15 cellular contexts compared by ENCODE assay signal in genomic region chr13:105925496-105925895, GRCh38.
DNase-seq lines count a peak whose midpoint lies in the region; ATAC-seq and TF ChIP-seq lines count a peak whose summit lies in the region.
"Had no signal": no experiment of that assay in that cellular context is flagged by ENCODE, and none has a peak within 500 bp of the region (broad histone marks: within the 10 kb centered on the region; RNA-seq: fewer than 3 reads in every experiment).

No MANE protein-coding gene starts in this region.

- no peaks in the 10 kb centered on the region for H3K36me3 ChIP-seq in brain microvascular endothelial cell (replicated peaks)
- H3K36me3 ChIP-seq: colonic mucosa, lower lobe of right lung had no signal

- H3K27me3 ChIP-seq in brain microvascular endothelial cell (replicated peaks), result no peaks in the 10 kb centered on the region
- H3K27me3 ChIP-seq: colonic mucosa had no signal

- no peak for TF ChIP-seq CTCF in brain microvascular endothelial cell (IDR thresholded peaks at IDR 0.05; ENCODE audit: low read depth, low read length, missing control alignments)

- no peak overlapping the region for H3K4me3 Mint-ChIP-seq in stimulated activated naive B cell treated with anti-CD40 and anti-IgM and Interleukin-4, amounts not matched to agents 10 μg/mL and 1 μg/mL and 100 μg/mL, for 72 hours
- H3K4me3 Mint-ChIP-seq: activated CD4-positive, alpha-beta T cell treated with anti-CD3 and anti-CD28 coated beads for 36 hours; naive thymus-derived CD8-positive, alpha-beta T cell; T-helper 1 cell treated with Interleukin-12 subunit alpha and Interleukin-12 subunit beta and Interleukin-4 antibody, amounts not matched to agents 30 μg/mL and 1 μg/mL, for 36 hours had no signal

- H3K27ac Mint-ChIP-seq in stimulated activated naive B cell treated with anti-CD40 and anti-IgM and Interleukin-4, amounts not matched to agents 10 μg/mL and 1 μg/mL and 100 μg/mL, for 72 hours, result no peak overlapping the region
- H3K27ac Mint-ChIP-seq: activated CD4-positive, alpha-beta T cell treated with anti-CD3 and anti-CD28 coated beads for 36 hours; naive thymus-derived CD8-positive, alpha-beta T cell; T-helper 1 cell treated with Interleukin-12 subunit alpha and Interleukin-12 subunit beta and Interleukin-4 antibody, amounts not matched to agents 30 μg/mL and 1 μg/mL, for 36 hours had no signal

- H3K9me3 Mint-ChIP-seq in stimulated activated naive B cell treated with anti-CD40 and anti-IgM and Interleukin-4, amounts not matched to agents 10 μg/mL and 1 μg/mL and 100 μg/mL, for 72 hours, result peaks cover 5 to 7% of the 10 kb centered on the region in 2 donors
- H3K9me3 Mint-ChIP-seq: T-helper 1 cell treated with Interleukin-12 subunit alpha and Interleukin-12 subunit beta and Interleukin-4 antibody, amounts not matched to agents 30 μg/mL and 1 μg/mL, for 36 hours had no signal

- ATAC-seq in HG03139 (IDR thresholded peaks at IDR 0.05; ENCODE audit: unreplicated experiment) (no peak), GM19023 (IDR thresholded peaks at IDR 0.05; ENCODE audit: unreplicated experiment) (no peak)
- ATAC-seq in stimulated activated naive B cell treated with anti-CD40 and anti-IgM and Interleukin-4, amounts not matched to agents 10 μg/mL and 1 μg/mL and 100 μg/mL, for 72 hours (replicated peaks), result no peak
- ATAC-seq: activated CD4-positive, alpha-beta T cell treated with anti-CD3 and anti-CD28 coated beads for 36 hours; lower lobe of right lung; naive thymus-derived CD8-positive, alpha-beta T cell; psoas muscle had no signal

- no peaks in the 10 kb centered on the region for H3K27me3 Mint-ChIP-seq in stimulated activated naive B cell treated with anti-CD40 and anti-IgM and Interleukin-4, amounts not matched to agents 10 μg/mL and 1 μg/mL and 100 μg/mL, for 72 hours
- H3K27me3 Mint-ChIP-seq: activated CD4-positive, alpha-beta T cell treated with anti-CD3 and anti-CD28 coated beads for 36 hours had no signal

- DNase-seq in GM04503 (ENCODE audit: low read depth), result peak; percentile 14
- peak; percentile 79 for DNase-seq in NCI-H524 treated with DMSO at 0.1 percent for 48 hours (lab: John Stamatoyannopoulos, UW)
- DNase-seq in brain microvascular endothelial cell, result peak; percentile 28
- DNase-seq in kidney tubule cell (ENCODE audit: low spot score), result peak; percentile 28
- no peak for DNase-seq in stimulated activated naive B cell treated with anti-CD40 and anti-IgM and Interleukin-4, amounts not matched to agents 10 μg/mL and 1 μg/mL and 100 μg/mL, for 72 hours
- DNase-seq in NCI-H2196 (lab: John Stamatoyannopoulos, UW; ENCODE audit: unreplicated experiment), result no peak
- DNase-seq: activated CD4-positive, alpha-beta T cell treated with anti-CD3 and anti-CD28 coated beads for 36 hours; colonic mucosa; erythroblast; lower lobe of right lung; naive thymus-derived CD8-positive, alpha-beta T cell; psoas muscle had no signal

- in situ Hi-C loops in brain microvascular endothelial cell (cut with HindIII; ENCODE audit: low pct_ligation_motif_present, low sequenced_read_pairs), result no loop called here

- no peak overlapping the region for H3K27ac ChIP-seq in brain microvascular endothelial cell
- H3K27ac ChIP-seq: colonic mucosa, lower lobe of right lung, psoas muscle had no signal

- H3K4me3 ChIP-seq in brain microvascular endothelial cell (ENCODE audit: low read depth, low read length), result no peak overlapping the region
- H3K4me3 ChIP-seq: colonic mucosa, lower lobe of right lung, psoas muscle had no signal

- H3K36me3 Mint-ChIP-seq in stimulated activated naive B cell treated with anti-CD40 and anti-IgM and Interleukin-4, amounts not matched to agents 10 μg/mL and 1 μg/mL and 100 μg/mL, for 72 hours, result no peaks in the 10 kb centered on the region
- H3K36me3 Mint-ChIP-seq: naive thymus-derived CD8-positive, alpha-beta T cell had no signal

- no peaks in the 10 kb centered on the region for H3K4me1 Mint-ChIP-seq in stimulated activated naive B cell treated with anti-CD40 and anti-IgM and Interleukin-4, amounts not matched to agents 10 μg/mL and 1 μg/mL and 100 μg/mL, for 72 hours
- H3K4me1 Mint-ChIP-seq: activated CD4-positive, alpha-beta T cell treated with anti-CD3 and anti-CD28 coated beads for 36 hours; naive thymus-derived CD8-positive, alpha-beta T cell had no signal

Comparison
In these comparisons a context has a peak if more than half of its experiments do, and no peak if none do; other contexts are left out.
1. DNase-seq: peak in GM04503 (single experiment), NCI-H524 treated with DMSO at 0.1 percent for 48 hours (single experiment), brain microvascular endothelial cell (single experiment) and kidney tubule cell (single experiment); none in stimulated activated naive B cell treated with anti-CD40 and anti-IgM and Interleukin-4, amounts not matched to agents 10 μg/mL and 1 μg/mL and 100 μg/mL, for 72 hours (single experiment) and NCI-H2196 (single experiment).